6 cellular contexts compared by ENCODE assay signal in genomic region chr11:126268361-126268707, GRCh38. TPM values are rescaled to one million over a fixed set of nuclear protein-coding genes. Genes with fewer than 3 reads are reported as not detected.
A peak's percentile ranks its signal among the peaks of the same experiment; 100 is the strongest.
DNase-seq lines count a peak whose midpoint lies in the region; ATAC-seq and TF ChIP-seq lines count a peak whose summit lies in the region.

No MANE protein-coding gene starts in this region.

- DNase-seq in CD8-positive, alpha-beta memory T cell, result no peak
- DNase-seq in esophagus squamous epithelium (lab: John Stamatoyannopoulos, UW) (no peak), stomach (no peak), NCI-H2081 (lab: John Stamatoyannopoulos, UW) (no peak)

- H3K9me3 Mint-ChIP-seq in CD8-positive, alpha-beta memory T cell, result no peaks in the 10 kb centered on the region

- intact Hi-C loops in esophagus squamous epithelium (cut with DNase I), result no loop called here
- intact Hi-C loops in stomach (cut with DNase I; ENCODE audit: low total_unique reads), result no loop called here

- peaks cover 49% of the 10 kb centered on the region for H3K36me3 ChIP-seq in CD8-positive, alpha-beta memory T cell (ENCODE audit: insufficient read depth, low read length)
- H3K36me3 ChIP-seq in HUES64 (ENCODE audit: insufficient read depth, low read length), result peaks cover 57% of the 10 kb centered on the region
- peaks cover 27 to 53% (median 31%) of the 10 kb centered on the region in 3 donors for H3K36me3 ChIP-seq in esophagus squamous epithelium
- H3K36me3 ChIP-seq in stomach, result peaks cover 40 to 57% (median 52%) of the 10 kb centered on the region in 4 donors

- H3K9me3 ChIP-seq in CD8-positive, alpha-beta memory T cell (ENCODE audit: low read length), result no peaks in the 10 kb centered on the region
- H3K9me3 ChIP-seq in HUES64 (ENCODE audit: insufficient read depth, low read depth, low read length) (no peaks in the 10 kb centered on the region), esophagus squamous epithelium (no peaks in the 10 kb centered on the region), stomach (no peaks in the 10 kb centered on the region)

- peaks cover 23% of the 10 kb centered on the region for H3K4me1 ChIP-seq in CD8-positive, alpha-beta memory T cell (ENCODE audit: insufficient read depth, low read length)
- H3K4me1 ChIP-seq in HUES64 (ENCODE audit: insufficient read depth, low read length) (0 out of 2 replicates have a peak, but pooled peaks cover 3% of the 10 kb centered on the region), esophagus squamous epithelium (peaks cover 8 to 28% (median 16%) of the 10 kb centered on the region in 3 donors), stomach (peaks cover 12 to 40% (median 33%) of the 10 kb centered on the region in 4 donors)

- peak overlapping the region; percentile 85 to 98 (median 96) for H3K4me3 Mint-ChIP-seq in CD8-positive, alpha-beta memory T cell

- H3K4me1 Mint-ChIP-seq in CD8-positive, alpha-beta memory T cell, result peaks cover 39 to 52% (median 48%) of the 10 kb centered on the region in 3 donors

- H3K27me3 ChIP-seq in CD8-positive, alpha-beta memory T cell (ENCODE audit: insufficient read depth, low read length, poor library complexity, severe bottlenecking), result no peaks in the 10 kb centered on the region
- no peaks in the 10 kb centered on the region for H3K27me3 ChIP-seq in HUES64 (ENCODE audit: insufficient read depth, low read length)
- H3K27me3 ChIP-seq in esophagus squamous epithelium, result no peaks in the 10 kb centered on the region
- H3K27me3 ChIP-seq in stomach, result no peaks in the 10 kb centered on the region

- TF ChIP-seq CTCF in esophagus squamous epithelium (IDR thresholded peaks at IDR 0.05) (no peak), stomach (IDR thresholded peaks at IDR 0.05) (no peak)

- POLR2A ChIA-PET in CD8-positive, alpha-beta memory T cell (lab: Charles Lee), result interaction anchor here (0.6 to 3.2 kb wide), 7 partner anchors 14 to 148 kb away, joined by 3 to 46 read pairs (median 3); partner anchors contain the start of genes FAM118B, RPUSD4, ST3GAL4 and TIRAP

- no peak for TF ChIP-seq POLR2A in esophagus squamous epithelium (IDR thresholded peaks at IDR 0.05)
- no peak for TF ChIP-seq POLR2A in stomach (IDR thresholded peaks at IDR 0.05)

- H3K27ac Mint-ChIP-seq in CD8-positive, alpha-beta memory T cell, result peak overlapping the region; percentile 92 to 100 (median 98)

- peak overlapping the region; percentile 97 for H3K27ac ChIP-seq in CD8-positive, alpha-beta memory T cell (ENCODE audit: low read depth, low read length)
- H3K27ac ChIP-seq in HUES64 (ENCODE audit: low read depth, low read length), result peak overlapping the region; percentile 94
- H3K27ac ChIP-seq in esophagus squamous epithelium, result peak overlapping the region; percentile 89 to 98 (median 96)
- peak overlapping the region; percentile 83 to 98 (median 95) for H3K27ac ChIP-seq in stomach

- peak overlapping the region; percentile 82 for H3K4me3 ChIP-seq in CD8-positive, alpha-beta memory T cell (ENCODE audit: low read length)
- H3K4me3 ChIP-seq in HUES64 (ENCODE audit: low read length) (peak overlapping the region; percentile 76), esophagus squamous epithelium (peak overlapping the region; percentile 73 to 83 (median 77)), stomach (peak overlapping the region; percentile 71 to 98 (median 86))

- under 1% methylated on average over 23 of the region's 23 CpGs for WGBS in HUES64
- 0 to 1% methylated on average over 23 of the region's 23 CpGs for WGBS in esophagus squamous epithelium, 2 donors
- 0 to 1% (median 1%) methylated on average over 23 of the region's 23 CpGs for WGBS in stomach, 5 donors

- H3K36me3 Mint-ChIP-seq in CD8-positive, alpha-beta memory T cell, result peaks cover 7 to 70% (median 23%) of the 10 kb centered on the region in 3 donors

- peak overlapping the region; percentile 95 for H3K9ac ChIP-seq in HUES64 (ENCODE audit: low read depth, low read length)

- TF ChIP-seq EP300 in stomach (IDR thresholded peaks at IDR 0.05), result no peak

- no peaks in the 10 kb centered on the region for H3K27me3 Mint-ChIP-seq in CD8-positive, alpha-beta memory T cell

- no peak for ATAC-seq in HG02610 (IDR thresholded peaks at IDR 0.05; ENCODE audit: unreplicated experiment)

- CTCF ChIA-PET in CD8-positive, alpha-beta memory T cell (lab: Charles Lee), result interaction anchor here (1.2 to 2.2 kb wide), 3 partner anchors 14 to 34 kb away, joined by 3 to 8 read pairs (median 3); partner anchors contain the start of gene TIRAP

RNA-seq across cellular contexts. Expression of gene SRPRA, which starts 0.4 kb away (rescaled TPM):
- 100 to 1,000 TPM; 157 TPM for total RNA-seq in CD8-positive, alpha-beta memory T cell
- polyA plus RNA-seq in CD8-positive, alpha-beta memory T cell, result 168 TPM
- polyA plus RNA-seq in HUES64 (2013, experiment 1 of 2), result 37.5 TPM
- 41.3 TPM for polyA plus RNA-seq in HUES64 (2013, experiment 2 of 2)
- total RNA-seq in esophagus squamous epithelium, result 10 to 100 TPM; 60.2 to 82.0 (median 67.8) TPM
- total RNA-seq in stomach, result 100 to 1,000 TPM in 2 of 5 donors, 10 to 100 TPM in 3; 13.9 to 255 (median 63.7) TPM
- polyA plus RNA-seq in stomach, result 10 to 100 TPM; 26.4 to 49.3 (median 37.4) TPM

RNA-seq across cellular contexts. Expression of gene FOXRED1, which starts 0.6 kb away (rescaled TPM):
- 10 to 100 TPM; 40.3 to 42.4 TPM for total RNA-seq in CD8-positive, alpha-beta memory T cell
- polyA plus RNA-seq in CD8-positive, alpha-beta memory T cell, result 16.3 TPM
- polyA plus RNA-seq in HUES64 (2013, experiment 1 of 2), result 29.8 TPM
- 29.2 TPM for polyA plus RNA-seq in HUES64 (2013, experiment 2 of 2)
- total RNA-seq in esophagus squamous epithelium (10 to 100 TPM in 3 of 4 donors, 1 to 10 TPM in 1; 7.5 to 31.4 (median 17.4) TPM), stomach (10 to 100 TPM in 4 of 5 donors, 1 to 10 TPM in 1; 5.4 to 26.3 (median 14.8) TPM)
- polyA plus RNA-seq in stomach, result 10 to 100 TPM; 17.3 to 22.7 (median 18.9) TPM

RNA-seq across cellular contexts. Expression of gene TIRAP, which starts 14.6 kb away (rescaled TPM):
- 10 to 100 TPM; 10.6 to 11.3 TPM for total RNA-seq in CD8-positive, alpha-beta memory T cell
- 13.0 TPM for polyA plus RNA-seq in CD8-positive, alpha-beta memory T cell
- 2.8 TPM for polyA plus RNA-seq in HUES64 (2013, experiment 1 of 2)
- 3.7 TPM for polyA plus RNA-seq in HUES64 (2013, experiment 2 of 2)
- total RNA-seq in esophagus squamous epithelium, result 1 to 10 TPM; 3.9 to 8.8 (median 7.3) TPM
- 10 to 100 TPM in 3 of 5 donors, 1 to 10 TPM in 2; 5.1 to 86.2 (median 15.6) TPM for total RNA-seq in stomach
- polyA plus RNA-seq in stomach, result 1 to 10 TPM; 3.7 to 6.6 (median 5.2) TPM

RNA-seq across cellular contexts. Expression of gene DCPS, which starts 35.5 kb away (rescaled TPM):
- 10 to 100 TPM; 40.0 to 42.4 TPM for total RNA-seq in CD8-positive, alpha-beta memory T cell
- 59.6 TPM for polyA plus RNA-seq in CD8-positive, alpha-beta memory T cell
- 18.9 TPM for polyA plus RNA-seq in HUES64 (2013, experiment 1 of 2)
- polyA plus RNA-seq in HUES64 (2013, experiment 2 of 2), result 24.0 TPM
- total RNA-seq in esophagus squamous epithelium (10 to 100 TPM; 12.0 to 25.7 (median 14.9) TPM), stomach (10 to 100 TPM in 2 of 5 donors, 1 to 10 TPM in 3; 1.8 to 60.3 (median 5.9) TPM)
- polyA plus RNA-seq in stomach, result 10 to 100 TPM; 10.5 to 21.2 (median 14.7) TPM

RNA-seq across cellular contexts. Expression of gene FAM118B, which starts 56.8 kb away (rescaled TPM):
- 10 to 100 TPM; 17.9 to 19.0 TPM for total RNA-seq in CD8-positive, alpha-beta memory T cell
- 14.2 TPM for polyA plus RNA-seq in CD8-positive, alpha-beta memory T cell
- 40.3 TPM for polyA plus RNA-seq in HUES64 (2013, experiment 1 of 2)
- 39.9 TPM for polyA plus RNA-seq in HUES64 (2013, experiment 2 of 2)
- total RNA-seq in esophagus squamous epithelium, result 10 to 100 TPM in 3 of 4 donors, 1 to 10 TPM in 1; 6.5 to 18.5 (median 13.6) TPM
- total RNA-seq in stomach, result 10 to 100 TPM in 4 of 5 donors, 1 to 10 TPM in 1; 7.6 to 50.7 (median 37.4) TPM
- 10 to 100 TPM in 2 of 3 donors, 1 to 10 TPM in 1; 6.9 to 25.8 (median 16.5) TPM for polyA plus RNA-seq in stomach
